Comparison of ENCODE assay signal across 14 cellular contexts in genomic region chr2:38116762-38117161, GRCh38. TPM values are rescaled to one million over a fixed set of nuclear protein-coding genes. Genes with fewer than 3 reads are reported as not detected.
DNase-seq lines count a peak whose midpoint lies in the region; ATAC-seq and TF ChIP-seq lines count a peak whose summit lies in the region.
"Had no signal": no experiment of that assay in that cellular context is flagged by ENCODE, and none has a peak within 500 bp of the region (broad histone marks: within the 10 kb centered on the region; RNA-seq: fewer than 3 reads in every experiment).

No MANE protein-coding gene starts in this region.

- no peaks in the 10 kb centered on the region; the same call in 1 of the 2 replicates for H3K9me3 Mint-ChIP-seq in HFFc6
- H3K9me3 Mint-ChIP-seq in effector memory CD8-positive, alpha-beta T cell = peaks cover 0 to 2% of the 10 kb centered on the region in 2 donors

- no peak for TF ChIP-seq CTCF in HFFc6 (IDR thresholded peaks at IDR 0.05)
- no peak for TF ChIP-seq CTCF in brain microvascular endothelial cell (IDR thresholded peaks at IDR 0.05; ENCODE audit: low read depth, low read length, missing control alignments)
- TF ChIP-seq CTCF in foreskin keratinocyte (conservative IDR thresholded peaks at IDR 0.05) = no peak
- TF ChIP-seq CTCF in suprapubic skin (IDR thresholded peaks at IDR 0.05) = no peak
- no peak for TF ChIP-seq CTCF in GM20000 (IDR thresholded peaks at IDR 0.05; ENCODE audit: extremely low read depth, missing control alignments)

- intact Hi-C loops in head of caudate nucleus (cut with DNase I) = no loop called here

- no peak for TF ChIP-seq POLR2A in suprapubic skin (IDR thresholded peaks at IDR 0.05)

- ATAC-seq in foreskin keratinocyte = peak; percentile 75
- no peak for ATAC-seq in effector memory CD8-positive, alpha-beta T cell (replicated peaks)
- ATAC-seq: HCT116; stimulated activated naive CD8-positive, alpha-beta T cell treated with anti-CD3 and anti-CD28 coated beads, Interleukin-15, Interleukin-2, amounts not matched to agents 100 U/mL and 50 U/mL, for 24 hours had no signal

- no peaks in the 10 kb centered on the region for H3K36me3 Mint-ChIP-seq in HFFc6 (ENCODE audit: low read depth)
- no peaks in the 10 kb centered on the region for H3K36me3 Mint-ChIP-seq in effector memory CD8-positive, alpha-beta T cell (ENCODE audit: insufficient read depth)

- peaks cover 12% of the 10 kb centered on the region for H3K4me1 ChIP-seq in foreskin keratinocyte
- H3K4me1 ChIP-seq in suprapubic skin = peaks cover 37% of the 10 kb centered on the region
- H3K4me1 ChIP-seq: SJCRH30, uterus had no signal

- H3K4me3 Mint-ChIP-seq in HFFc6 = no peak overlapping the region
- H3K4me3 Mint-ChIP-seq in effector memory CD8-positive, alpha-beta T cell = no peak overlapping the region

- no peak for TF ChIP-seq EP300 in suprapubic skin (IDR thresholded peaks at IDR 0.05)

- peak; percentile 65 for DNase-seq in HFFc6
- peak; percentile 63 for DNase-seq in brain microvascular endothelial cell
- peak; percentile 74 to 89 for DNase-seq in foreskin keratinocyte
- DNase-seq in suprapubic skin (ENCODE audit: low spot score in 2 of 2) = no peak
- DNase-seq in GM20000 (ENCODE audit: low spot score) = no peak
- DNase-seq in effector memory CD8-positive, alpha-beta T cell = no peak
- DNase-seq in head of caudate nucleus = no peak
- DNase-seq: activated naive CD4-positive, alpha-beta T cell treated with Interleukin-2 at 50 U/mL for 16 hours; NCI-H2029; SJCRH30; stimulated activated naive CD8-positive, alpha-beta T cell treated with anti-CD3 and anti-CD28 coated beads, Interleukin-15, Interleukin-2, amounts not matched to agents 100 U/mL and 50 U/mL, for 24 hours; uterus had no signal

- H3K27ac Mint-ChIP-seq in HFFc6 = no peak overlapping the region
- H3K27ac Mint-ChIP-seq in effector memory CD8-positive, alpha-beta T cell = no peak overlapping the region

- H3K9me3 ChIP-seq in suprapubic skin = no peaks in the 10 kb centered on the region
- H3K9me3 ChIP-seq: SJCRH30, uterus had no signal

- H3K27ac ChIP-seq in brain microvascular endothelial cell (no peak overlapping the region), foreskin keratinocyte (no peak overlapping the region), suprapubic skin (peak overlapping the region; percentile 21)
- H3K27ac ChIP-seq: SJCRH30, VCaP had no signal

- H3K27me3 ChIP-seq in brain microvascular endothelial cell (replicated peaks) (no peaks in the 10 kb centered on the region), foreskin keratinocyte (no peaks in the 10 kb centered on the region), suprapubic skin (no peaks in the 10 kb centered on the region)
- H3K27me3 ChIP-seq: uterus had no signal

- H3K36me3 ChIP-seq in brain microvascular endothelial cell (replicated peaks) = no peaks in the 10 kb centered on the region
- H3K36me3 ChIP-seq in suprapubic skin = no peaks in the 10 kb centered on the region
- H3K36me3 ChIP-seq: SJCRH30, uterus had no signal

- WGBS in suprapubic skin = 24% methylated on average over 3 of the region's 3 CpGs

- H3K4me1 Mint-ChIP-seq in HFFc6 (ENCODE audit: low read depth) = peaks cover 12% of the 10 kb centered on the region
- H3K4me1 Mint-ChIP-seq in effector memory CD8-positive, alpha-beta T cell (ENCODE audit: low read depth in 2 of 2) = no peaks in the 10 kb centered on the region

- in situ Hi-C loops in brain microvascular endothelial cell (cut with HindIII; ENCODE audit: low pct_ligation_motif_present, low sequenced_read_pairs) = no loop called here

- no peak overlapping the region for H3K4me3 ChIP-seq in brain microvascular endothelial cell (ENCODE audit: low read depth, low read length)
- H3K4me3 ChIP-seq in suprapubic skin = no peak overlapping the region
- H3K4me3 ChIP-seq: SJCRH30, uterus had no signal

- peaks cover 18% of the 10 kb centered on the region for H3K27me3 Mint-ChIP-seq in HFFc6 (ENCODE audit: insufficient read depth)
- peaks cover 41 to 55% of the 10 kb centered on the region in 2 donors for H3K27me3 Mint-ChIP-seq in effector memory CD8-positive, alpha-beta T cell

RNA-seq across cellular contexts. Expression of gene CYP1B1, which starts 40.8 kb away (rescaled TPM):
- total RNA-seq in HFFc6 (2021; fragmentation: NEBNext Ultra II Directional; extraction: Animal tissue kit (Norgen Biotek cat#: 25700)) = under 1 TPM in 1 of 6 experiments, not detected in 5; 0.17 TPM
- total RNA-seq in foreskin keratinocyte (0.17 and 0.25 TPM in 2 replicates), suprapubic skin (10 to 100 TPM; 10.7 to 19.6 (median 12.8) TPM)
- 0.06 and 0.07 TPM in 2 replicates for polyA plus RNA-seq in foreskin keratinocyte
- total RNA-seq: SJCRH30 had no signal

Comparison
In these comparisons a context has a peak if more than half of its experiments do, and no peak if none do; other contexts are left out.
1. DNase-seq: peak in HFFc6 (single experiment), brain microvascular endothelial cell (single experiment) and foreskin keratinocyte (2 of 2); none in suprapubic skin (0 of 2), GM20000 (single experiment), effector memory CD8-positive, alpha-beta T cell (0 of 3) and head of caudate nucleus (0 of 42).